In the genomic region with DNA sequence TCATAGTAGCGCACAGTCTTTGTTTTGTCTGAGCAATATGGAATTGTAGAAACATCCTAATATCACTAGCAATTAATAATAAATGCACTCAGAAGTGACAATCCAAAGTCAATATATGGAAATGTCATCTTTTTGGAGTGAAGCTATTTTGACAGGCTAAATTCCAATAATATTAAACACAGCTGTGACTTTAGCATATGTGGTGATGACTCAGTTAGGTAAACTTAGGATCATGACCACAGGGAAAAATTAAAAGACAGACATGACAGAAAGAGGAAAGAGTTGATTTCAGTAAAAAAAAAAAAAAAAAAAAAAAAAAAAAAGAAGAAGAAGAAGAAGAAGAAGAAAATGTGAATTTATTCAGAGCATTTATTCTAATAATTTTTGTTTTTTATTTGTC, we compare ENCODE assay signal across 24 cellular contexts.
A peak's percentile ranks its signal among the peaks of the same experiment; 100 is the strongest.
DNase-seq lines count a peak whose midpoint lies in the region; ATAC-seq and TF ChIP-seq lines count a peak whose summit lies in the region.
"Had no signal": no experiment of that assay in that cellular context is flagged by ENCODE, and none has a peak within 500 bp of the region (broad histone marks: within the 10 kb centered on the region; RNA-seq: fewer than 3 reads in every experiment).

No MANE protein-coding gene starts in this region.

- no peaks in the 10 kb centered on the region for H3K36me3 Mint-ChIP-seq in Calu3 (ENCODE audit: insufficient read depth, unreplicated experiment)
- H3K36me3 Mint-ChIP-seq: CD14-positive monocyte; CD8-positive, alpha-beta memory T cell had no signal

- TF ChIP-seq CTCF in RWPE2 (IDR thresholded peaks at IDR 0.05; ENCODE audit: poor library complexity, severe bottlenecking) (no peak), epithelial cell of esophagus (IDR thresholded peaks at IDR 0.05; ENCODE audit: insufficient read depth, low read depth, low read length, missing control alignments) (no peak), tibial artery (IDR thresholded peaks at IDR 0.05) (no peak), Calu3 (IDR thresholded peaks at IDR 0.05; ENCODE audit: unreplicated experiment) (no peak)

- H3K4me1 ChIP-seq in RWPE2 (ENCODE audit: insufficient read depth, poor library complexity, severe bottlenecking) (peaks cover 35% of the 10 kb centered on the region), tibial artery (no peaks in the 10 kb centered on the region)
- H3K4me1 ChIP-seq: A549; BE2C; BLaER1 treated with 17β-estradiol and CSF1 and Interleukin-3, amounts not matched to agents 10 nM and 100 nM had no signal

- ATAC-seq in RWPE2 (ENCODE audit: low read depth) (peak; percentile 66), GM21825 (IDR thresholded peaks at IDR 0.05; ENCODE audit: unreplicated experiment) (no peak)
- ATAC-seq: A549, GM12878, GM23338, HCT116 had no signal

- H3K4me3 ChIP-seq in RWPE2 (ENCODE audit: severe bottlenecking) (no peak overlapping the region), epithelial cell of esophagus (ENCODE audit: low read length) (no peak overlapping the region), tibial artery (no peak overlapping the region)
- H3K4me3 ChIP-seq: A549; BLaER1 treated with 17β-estradiol and CSF1 and Interleukin-3, amounts not matched to agents 10 nM and 100 nM; GM12878; GM23338 had no signal

- peak overlapping the region; percentile 55 for H3K27ac ChIP-seq in RWPE2 (ENCODE audit: poor library complexity, severe bottlenecking)
- H3K27ac ChIP-seq in tibial artery: no peak overlapping the region
- H3K27ac ChIP-seq: 22Rv1; A549; BLaER1 treated with 17β-estradiol and CSF1 and Interleukin-3, amounts not matched to agents 10 nM and 100 nM had no signal

- H3K27me3 ChIP-seq in RWPE2 (ENCODE audit: insufficient read depth, poor library complexity, severe bottlenecking) (no peaks in the 10 kb centered on the region), tibial artery (no peaks in the 10 kb centered on the region)
- H3K27me3 ChIP-seq: BE2C; BLaER1 treated with 17β-estradiol and CSF1 and Interleukin-3, amounts not matched to agents 10 nM and 100 nM had no signal

- H3K36me3 ChIP-seq in RWPE2 (ENCODE audit: low read depth) (no peaks in the 10 kb centered on the region), tibial artery (no peaks in the 10 kb centered on the region)
- H3K36me3 ChIP-seq: BE2C; BLaER1 treated with 17β-estradiol and CSF1 and Interleukin-3, amounts not matched to agents 10 nM and 100 nM had no signal

- DNase-seq in A172 (ENCODE audit: low spot score) (peak; percentile 13), RWPE2 (ENCODE audit: low spot score) (no peak), epithelial cell of esophagus (ENCODE audit: low read depth) (peak; percentile 43), glomerular visceral epithelial cell (ENCODE audit: extremely low spot score) (peak; percentile 26), tibial artery (no peak), Calu3 (no peak)
- no peak for DNase-seq in stimulated activated CD4-positive, alpha-beta T cell treated with anti-CD3 and anti-CD28 coated beads, Interleukin-1b, Interleukin-23, amount 100 ng/mL, for 48 hours
- DNase-seq: ACHN; AML-193; BE2C; CD4-positive, alpha-beta T cell; CD8-positive, alpha-beta memory T cell; DMS153; DND-41; GDM1; H9 had no signal

- no peaks in the 10 kb centered on the region for H3K4me1 Mint-ChIP-seq in Calu3 (ENCODE audit: low read depth, unreplicated experiment)
- H3K4me1 Mint-ChIP-seq: CD14-positive monocyte; CD8-positive, alpha-beta memory T cell; H9 had no signal

- H3K9me3 ChIP-seq in RWPE2 (ENCODE audit: severe bottlenecking): no peaks in the 10 kb centered on the region
- no peaks in the 10 kb centered on the region for H3K9me3 ChIP-seq in tibial artery
- H3K9me3 ChIP-seq: A549; BE2C; BLaER1 treated with 17β-estradiol and CSF1 and Interleukin-3, amounts not matched to agents 10 nM and 100 nM had no signal

- H3K4me3 Mint-ChIP-seq in Calu3 (ENCODE audit: low read depth, unreplicated experiment): no peak overlapping the region
- H3K4me3 Mint-ChIP-seq: CD14-positive monocyte; CD4-positive, alpha-beta T cell; CD8-positive, alpha-beta memory T cell; GM23338; H9 had no signal

- H3K27me3 Mint-ChIP-seq in Calu3 (ENCODE audit: unreplicated experiment): no peaks in the 10 kb centered on the region
- H3K27me3 Mint-ChIP-seq: CD4-positive, alpha-beta T cell; CD8-positive, alpha-beta memory T cell had no signal

- H3K9me3 Mint-ChIP-seq in Calu3 (ENCODE audit: low read depth, unreplicated experiment): no peaks in the 10 kb centered on the region
- H3K9me3 Mint-ChIP-seq: CD4-positive, alpha-beta T cell; CD8-positive, alpha-beta memory T cell; GM23338; H9 had no signal

- no TSS peak for BruUV-seq in Calu3 (replicated peaks; lab: Mats Ljungman, UMichigan)

- intact Hi-C loops in tibial artery (cut with DNase I; ENCODE audit: low total_unique reads): no loop called here
- intact Hi-C loops in Calu3 (cut with micrococcal nuclease; ENCODE audit: unreplicated experiment): no loop called here

- CTCF ChIA-PET in Calu3 (lab: Charles Lee): no interaction called here

- no peak overlapping the region for H3K27ac Mint-ChIP-seq in Calu3 (ENCODE audit: unreplicated experiment)
- H3K27ac Mint-ChIP-seq: CD14-positive monocyte; CD4-positive, alpha-beta T cell; CD8-positive, alpha-beta memory T cell; GM23338; H9 had no signal

Comparison
In these comparisons a context has a peak if more than half of its experiments do, and no peak if none do; other contexts are left out.
1. DNase-seq: peak in A172 (single experiment), epithelial cell of esophagus (single experiment) and glomerular visceral epithelial cell (single experiment); none in RWPE2 (single experiment), tibial artery (0 of 2), Calu3 (single experiment) and stimulated activated CD4-positive, alpha-beta T cell treated with anti-CD3 and anti-CD28 coated beads, Interleukin-1b, Interleukin-23, amount 100 ng/mL, for 48 hours (single experiment).